Comparison of ENCODE assay signal across 19 cellular contexts in the genomic region with DNA sequence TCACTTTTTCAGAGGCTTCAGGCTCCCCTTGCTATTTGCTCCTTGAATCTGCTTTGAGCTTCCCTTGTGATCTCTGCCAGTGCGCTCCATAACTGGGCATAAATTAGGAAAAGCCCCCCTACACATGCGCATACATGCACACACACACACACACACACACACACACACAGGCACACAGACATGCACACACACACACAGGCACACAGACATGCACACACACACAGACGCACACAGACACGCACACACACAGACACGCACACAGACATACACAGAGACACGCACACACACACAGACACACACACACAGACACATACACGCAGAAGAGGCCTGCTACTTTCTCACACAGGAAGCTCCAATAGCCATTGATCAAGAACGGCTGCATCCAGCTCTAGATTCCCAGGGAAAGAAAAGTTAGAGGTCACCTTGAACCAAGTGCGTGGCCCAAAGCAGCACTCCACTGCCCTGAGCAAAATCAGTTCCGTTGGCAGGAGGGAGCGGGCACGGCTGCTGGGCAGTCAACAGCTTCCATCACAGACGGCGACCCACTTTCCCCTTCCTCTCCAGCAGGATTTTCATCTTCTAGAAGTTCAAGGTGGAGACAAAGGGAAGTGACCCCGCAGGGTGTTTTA.
"Had no signal": no experiment of that assay in that cellular context is flagged by ENCODE, and none has a peak within 500 bp of the region (broad histone marks: within the 10 kb centered on the region; RNA-seq: fewer than 3 reads in every experiment).

No MANE protein-coding gene starts in this region.

- H3K27ac ChIP-seq: body of pancreas, esophagus muscularis mucosa, testis had no signal

- H3K4me3 Mint-ChIP-seq: central memory CD8-positive, alpha-beta T cell; nephron; stimulated activated naive CD8-positive, alpha-beta T cell treated with anti-CD3 and anti-CD28 coated beads, Interleukin-15, amount 100 ng/mL, for 72 hours; T-helper 1 cell treated with Interleukin-12 subunit alpha and Interleukin-12 subunit beta and Interleukin-4 antibody, amounts not matched to agents 30 μg/mL and 1 μg/mL, for 36 hours had no signal

- H3K4me3 ChIP-seq: body of pancreas, esophagus muscularis mucosa, lung, mucosa of descending colon, testis had no signal

- H3K4me1 Mint-ChIP-seq: central memory CD8-positive, alpha-beta T cell had no signal

- H3K9me3 ChIP-seq: body of pancreas, mucosa of descending colon, testis had no signal

- H3K4me1 ChIP-seq: testis had no signal

- DNase-seq: activated CD4-positive, alpha-beta T cell treated with anti-CD3 and anti-CD28 coated beads, Interleukin-2, amount 50 U/mL, for 1 hour; activated effector memory CD4-positive, alpha-beta T cell treated with Interleukin-2 at 50 U/mL for 16 hours; activated T-cell treated with anti-CD3 and anti-CD28 coated beads, Interleukin-2, amount 50 U/mL, for 1 hour; amniotic stem cell; body of pancreas; foreskin fibroblast; head of caudate nucleus; left colon; mucosa of descending colon; stimulated activated CD4-positive, alpha-beta T cell treated with anti-CD3 and anti-CD28 coated beads, Interleukin-4, amount 100 ng/mL, for 1 hour; stimulated activated CD8-positive, alpha-beta memory T cell treated with anti-CD3 and anti-CD28 coated beads, Interleukin-4, amount 100 ng/mL, for 48 hours; stimulated activated naive CD8-positive, alpha-beta T cell treated with anti-CD3 and anti-CD28 coated beads, Interleukin-15, amount 100 ng/mL, for 72 hours; testis had no signal

- H3K27me3 ChIP-seq: body of pancreas, esophagus muscularis mucosa, testis had no signal

- H3K9me3 Mint-ChIP-seq: central memory CD8-positive, alpha-beta T cell; nephron had no signal

- ATAC-seq: activated naive CD4-positive, alpha-beta T cell treated with anti-CD3 and anti-CD28 coated beads, Interleukin-2, amount 50 U/mL, for 72 hours; body of pancreas; left colon; mucosa of descending colon; stimulated activated naive CD8-positive, alpha-beta T cell treated with anti-CD3 and anti-CD28 coated beads, Interleukin-15, amount 100 ng/mL, for 72 hours had no signal

- H3K27ac Mint-ChIP-seq: stimulated activated naive CD8-positive, alpha-beta T cell treated with anti-CD3 and anti-CD28 coated beads, Interleukin-15, amount 100 ng/mL, for 72 hours; T-helper 1 cell treated with Interleukin-12 subunit alpha and Interleukin-12 subunit beta and Interleukin-4 antibody, amounts not matched to agents 30 μg/mL and 1 μg/mL, for 36 hours had no signal

- H3K27me3 Mint-ChIP-seq: central memory CD8-positive, alpha-beta T cell; stimulated activated naive CD8-positive, alpha-beta T cell treated with anti-CD3 and anti-CD28 coated beads, Interleukin-15, amount 100 ng/mL, for 72 hours had no signal
